In genomic region chr7:116524609-116525297, GRCh38 we compare ENCODE assay signal across 8 cellular contexts. TPM values are rescaled to one million over a fixed set of nuclear protein-coding genes. Genes with fewer than 3 reads are reported as not detected.
DNase-seq lines count a peak whose midpoint lies in the region; ATAC-seq and TF ChIP-seq lines count a peak whose summit lies in the region.

A gene with protein sequence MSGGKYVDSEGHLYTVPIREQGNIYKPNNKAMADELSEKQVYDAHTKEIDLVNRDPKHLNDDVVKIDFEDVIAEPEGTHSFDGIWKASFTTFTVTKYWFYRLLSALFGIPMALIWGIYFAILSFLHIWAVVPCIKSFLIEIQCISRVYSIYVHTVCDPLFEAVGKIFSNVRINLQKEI (plus strand): TSS chr7:116525036. CDS start chr7:116525063, 27 bp downstream.

- no peaks in the 10 kb centered on the region for H3K9me3 ChIP-seq in thoracic aorta

- H3K4me1 ChIP-seq in thoracic aorta (ENCODE audit: control insufficient read depth in 1 of 2, low read depth in 2 of 2) = peaks cover 22 to 26% of the 10 kb centered on the region in 2 donors

- peak; percentile 48 for ATAC-seq in thoracic aorta (ENCODE audit: insufficient number of reproducible peaks, low FRiP score, low read depth)

- H3K4me3 ChIP-seq in thoracic aorta = peak within 1 kb of the TSS; percentile 95

- H3K27ac ChIP-seq in thoracic aorta = peak within 1 kb of the TSS; percentile 95 to 98

- DNase-seq in NCI-H82 (lab: John Stamatoyannopoulos, UW) (peak; percentile 22), NCI-H82 treated with DMSO at 0.1 percent for 48 hours (lab: John Stamatoyannopoulos, UW; ENCODE audit: unreplicated experiment) (no peak), NCI-H345 (lab: John Stamatoyannopoulos, UW) (peak; percentile 77), fibroblast of peridontal ligament (ENCODE audit: extremely low read depth) (peak; percentile 93), myocyte (ENCODE audit: low read depth) (peak; percentile 98), thoracic aorta (ENCODE audit: low spot score) (peak; percentile 56), DMS79 treated with DMSO at 0.1 percent for 48 hours (lab: John Stamatoyannopoulos, UW) (no peak)
- DNase-seq in activated effector memory CD4-positive, alpha-beta T cell treated with anti-CD3 and anti-CD28 coated beads, Interleukin-2, amount 50 U/mL, for 16 hours = peak; percentile 70

- H3K27me3 ChIP-seq in thoracic aorta (replicated peaks; ENCODE audit: insufficient read depth) = no peaks in the 10 kb centered on the region

- H3K36me3 ChIP-seq in thoracic aorta = no peaks in the 10 kb centered on the region

- TF ChIP-seq CTCF in thoracic aorta (IDR thresholded peaks at IDR 0.05) = peak; percentile 27

RNA-seq across cellular contexts. Expression of the gene that starts here (rescaled TPM):
- total RNA-seq in myocyte (213 and 259 TPM in 2 replicates), thoracic aorta (100 to 1,000 TPM; 194 to 210 TPM)
- polyA plus RNA-seq in myocyte (2012) = 443 TPM

Comparison
In these comparisons a context has a peak if more than half of its experiments do, and no peak if none do; other contexts are left out.
1. DNase-seq: peak in NCI-H82 (single experiment), NCI-H345 (single experiment), activated effector memory CD4-positive, alpha-beta T cell treated with anti-CD3 and anti-CD28 coated beads, Interleukin-2, amount 50 U/mL, for 16 hours (single experiment), fibroblast of peridontal ligament (single experiment), myocyte (single experiment) and thoracic aorta (single experiment); none in NCI-H82 treated with DMSO at 0.1 percent for 48 hours (single experiment) and DMS79 treated with DMSO at 0.1 percent for 48 hours (single experiment).